Comparison of ENCODE assay signal across 9 cellular contexts in genomic region chr3:65953881-65954733, GRCh38.
DNase-seq lines count a peak whose midpoint lies in the region; ATAC-seq and TF ChIP-seq lines count a peak whose summit lies in the region.
"Had no signal": no experiment of that assay in that cellular context is flagged by ENCODE, and none has a peak within 500 bp of the region (broad histone marks: within the 10 kb centered on the region; RNA-seq: fewer than 3 reads in every experiment).

No MANE protein-coding gene starts in this region.

- TF ChIP-seq POLR2A in stomach (IDR thresholded peaks at IDR 0.05) = no peak

- H3K27ac ChIP-seq in HUES6 (ENCODE audit: low read depth, low read length) = peak overlapping the region; percentile 78
- H3K27ac ChIP-seq in caudate nucleus (ENCODE audit: low read depth, low read length) = peak overlapping the region; percentile 50
- H3K27ac ChIP-seq in stomach = peak overlapping the region; percentile 75 to 95 (median 86)

- ATAC-seq in left colon (peak; percentile 80), GM18502 (IDR thresholded peaks at IDR 0.05; ENCODE audit: poor library complexity, unreplicated experiment) (no peak), GM21515 (IDR thresholded peaks at IDR 0.05; ENCODE audit: unreplicated experiment) (no peak), HG02870 (IDR thresholded peaks at IDR 0.05; ENCODE audit: unreplicated experiment) (no peak)
- ATAC-seq: natural killer cell had no signal

- H3K4me1 ChIP-seq in HUES6 (ENCODE audit: control insufficient read depth, insufficient read depth, low read length) = peaks cover 52% of the 10 kb centered on the region
- H3K4me1 ChIP-seq in stomach = peaks cover 33 to 72% (median 44%) of the 10 kb centered on the region in 4 donors

- WGBS in stomach, 5 donors = 18 to 39% (median 21%) methylated on average over 14 to 16 of the region's 16 CpGs

- TF ChIP-seq CTCF in stomach (IDR thresholded peaks at IDR 0.05) = no peak

- H3K36me3 ChIP-seq in HUES6 (ENCODE audit: control insufficient read depth, insufficient read depth, low read length) = no peaks in the 10 kb centered on the region
- no peaks in the 10 kb centered on the region for H3K36me3 ChIP-seq in stomach

- no peaks in the 10 kb centered on the region for H3K27me3 ChIP-seq in HUES6 (ENCODE audit: control insufficient read depth, insufficient read depth, low read length)
- H3K27me3 ChIP-seq in stomach = no peaks in the 10 kb centered on the region

- H3K4me3 ChIP-seq in HUES6 (ENCODE audit: low read depth, low read length) (no peak overlapping the region), stomach (peak overlapping the region in 2 of 4 donors; percentile 9 to 15)

- TF ChIP-seq EP300 in stomach (IDR thresholded peaks at IDR 0.05) = no peak

- intact Hi-C loops in left colon (cut with DNase I, micrococcal nuclease) = no loop called here
- intact Hi-C loops in stomach (cut with DNase I; ENCODE audit: low total_unique reads) = no loop called here

- H3K9me3 ChIP-seq in HUES6 (ENCODE audit: control insufficient read depth, insufficient read depth, low read depth, low read length) (no peaks in the 10 kb centered on the region), stomach (no peaks in the 10 kb centered on the region)

- DNase-seq in caudate nucleus (lab: John Stamatoyannopoulos, UW) (peak in 18 of 61 donors; percentile 0 to 87 (median 8)), left colon (peak; percentile 77 to 87), stomach (peak; percentile 91), GM19240 (ENCODE audit: insufficient read length, low spot score) (no peak)
- DNase-seq: natural killer cell had no signal

- H3K9ac ChIP-seq in HUES6 (ENCODE audit: low read length) = no peak overlapping the region
